In the genomic region with DNA sequence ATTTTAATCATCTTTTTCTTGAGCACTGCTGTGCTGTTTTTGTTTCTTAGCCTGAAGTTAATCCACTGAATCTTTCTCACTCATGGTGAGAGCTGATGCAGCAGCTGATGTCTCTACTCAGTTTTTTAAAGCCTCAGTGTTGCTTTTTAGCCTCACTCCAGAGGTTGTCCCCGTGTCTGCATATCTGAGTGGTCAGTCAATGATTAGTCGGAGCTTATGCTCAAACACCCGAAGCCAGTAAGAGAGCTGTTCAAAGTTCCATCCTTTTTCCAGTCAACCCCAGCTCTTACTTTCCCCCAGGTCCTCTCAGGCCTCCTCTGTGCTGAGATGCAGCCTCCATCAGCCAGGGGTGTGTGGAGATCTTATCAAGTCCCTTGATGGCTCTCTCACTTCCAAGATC, we compare ENCODE assay signal across 14 cellular contexts.
"Had no signal": no experiment of that assay in that cellular context is flagged by ENCODE, and none has a peak within 500 bp of the region (broad histone marks: within the 10 kb centered on the region; RNA-seq: fewer than 3 reads in every experiment).

No MANE protein-coding gene starts in this region.

- H3K27ac ChIP-seq: breast epithelium, esophagus muscularis mucosa, neural progenitor cell, right atrium auricular region, transverse colon had no signal

- H3K9ac ChIP-seq: neural progenitor cell had no signal

- H3K4me3 Mint-ChIP-seq: activated CD4-positive, alpha-beta memory T cell treated with anti-CD3 and anti-CD28 coated beads, Interleukin-2, amount 10 ng/mL, durations not matched to agents 7 days and 5 days; activated naive CD8-positive, alpha-beta T cell treated with anti-CD3 and anti-CD28 coated beads, Interleukin-2, amount 10 ng/mL, durations not matched to agents 7 days and 5 days; neural progenitor cell; stimulated activated memory B cell treated with anti-CD40 and anti-IgM and Interleukin-4, amounts not matched to agents 10 μg/mL and 1 μg/mL and 100 μg/mL, for 72 hours; T-helper 2 cell treated with Interferon-gamma antibody and Interleukin-4, amounts not matched to agents 5 μg/mL and 100 μg/mL, for 36 hours had no signal

- H3K4me1 Mint-ChIP-seq: stimulated activated memory B cell treated with anti-CD40 and anti-IgM and Interleukin-4, amounts not matched to agents 10 μg/mL and 1 μg/mL and 100 μg/mL, for 72 hours had no signal

- H3K27ac Mint-ChIP-seq: activated CD4-positive, alpha-beta memory T cell treated with anti-CD3 and anti-CD28 coated beads, Interleukin-2, amount 10 ng/mL, durations not matched to agents 7 days and 5 days; activated naive CD8-positive, alpha-beta T cell treated with anti-CD3 and anti-CD28 coated beads, Interleukin-2, amount 10 ng/mL, durations not matched to agents 7 days and 5 days; neural progenitor cell; stimulated activated memory B cell treated with anti-CD40 and anti-IgM and Interleukin-4, amounts not matched to agents 10 μg/mL and 1 μg/mL and 100 μg/mL, for 72 hours; T-helper 2 cell treated with Interferon-gamma antibody and Interleukin-4, amounts not matched to agents 5 μg/mL and 100 μg/mL, for 36 hours had no signal

- H3K4me3 ChIP-seq: breast epithelium, dorsolateral prefrontal cortex, esophagus muscularis mucosa, neural progenitor cell, right atrium auricular region, transverse colon had no signal

- H3K36me3 Mint-ChIP-seq: activated naive CD8-positive, alpha-beta T cell treated with anti-CD3 and anti-CD28 coated beads, Interleukin-2, amount 10 ng/mL, durations not matched to agents 7 days and 5 days; stimulated activated memory B cell treated with anti-CD40 and anti-IgM and Interleukin-4, amounts not matched to agents 10 μg/mL and 1 μg/mL and 100 μg/mL, for 72 hours had no signal

- DNase-seq: activated CD4-positive, alpha-beta memory T cell treated with anti-CD3 and anti-CD28 coated beads, Interleukin-2, amount 10 ng/mL, durations not matched to agents 7 days and 5 days; activated naive CD8-positive, alpha-beta T cell treated with anti-CD3 and anti-CD28 coated beads, Interleukin-2, amount 10 ng/mL, durations not matched to agents 7 days and 5 days; activated T-cell treated with anti-CD3 and anti-CD28 coated beads, Interleukin-2, amount 50 U/mL, for 48 hours; aorta; dorsolateral prefrontal cortex; glutamatergic neuron; transverse colon had no signal

- ATAC-seq: stimulated activated memory B cell treated with anti-CD40 and anti-IgM and Interleukin-4, amounts not matched to agents 10 μg/mL and 1 μg/mL and 100 μg/mL, for 72 hours had no signal

- FAIRE-seq: islet of Langerhans had no signal

- H2AFZ ChIP-seq: neural progenitor cell had no signal

- H3K4me1 ChIP-seq: breast epithelium, esophagus muscularis mucosa, right atrium auricular region had no signal

- H3K9me3 ChIP-seq: breast epithelium, esophagus muscularis mucosa, right atrium auricular region, transverse colon had no signal

- H3K36me3 ChIP-seq: breast epithelium, esophagus muscularis mucosa, neural progenitor cell, right atrium auricular region, transverse colon had no signal

- H3K4me2 ChIP-seq: neural progenitor cell had no signal

- H3K9me3 Mint-ChIP-seq: activated CD4-positive, alpha-beta memory T cell treated with anti-CD3 and anti-CD28 coated beads, Interleukin-2, amount 10 ng/mL, durations not matched to agents 7 days and 5 days; activated naive CD8-positive, alpha-beta T cell treated with anti-CD3 and anti-CD28 coated beads, Interleukin-2, amount 10 ng/mL, durations not matched to agents 7 days and 5 days; neural progenitor cell; T-helper 2 cell treated with Interferon-gamma antibody and Interleukin-4, amounts not matched to agents 5 μg/mL and 100 μg/mL, for 36 hours had no signal

- H3K27me3 ChIP-seq: breast epithelium, dorsolateral prefrontal cortex, esophagus muscularis mucosa, neural progenitor cell, right atrium auricular region, transverse colon had no signal
